12 cellular contexts compared by ENCODE assay signal in genomic region chr12:124852329-124852831, GRCh38. TPM values are rescaled to one million over a fixed set of nuclear protein-coding genes. Genes with fewer than 3 reads are reported as not detected.
DNase-seq lines count a peak whose midpoint lies in the region; ATAC-seq and TF ChIP-seq lines count a peak whose summit lies in the region.
"Had no signal": no experiment of that assay in that cellular context is flagged by ENCODE, and none has a peak within 500 bp of the region (broad histone marks: within the 10 kb centered on the region; RNA-seq: fewer than 3 reads in every experiment).

No MANE protein-coding gene starts in this region.

- TF ChIP-seq CTCF in upper lobe of right lung (IDR thresholded peaks at IDR 0.05): no peak

- peak; percentile 85 for ATAC-seq in activated naive CD8-positive, alpha-beta T cell treated with anti-CD3 and anti-CD28 coated beads, Interleukin-2, amount 10 ng/mL, durations not matched to agents 7 days and 5 days (ENCODE audit: low read depth)
- peak; percentile 57 for ATAC-seq in effector memory CD8-positive, alpha-beta T cell (replicated peaks)
- ATAC-seq in upper lobe of right lung: peak; percentile 86

- no peaks in the 10 kb centered on the region for H3K9me3 ChIP-seq in upper lobe of right lung
- H3K9me3 ChIP-seq: SJSA1 had no signal

- peak overlapping the region; percentile 63 for H3K27ac ChIP-seq in upper lobe of right lung
- H3K27ac ChIP-seq: SJSA1 had no signal

- CTCF ChIA-PET in activated naive CD4-positive, alpha-beta T cell treated with anti-CD3 and anti-CD28 coated beads, Interleukin-2, amount 10 ng/mL, durations not matched to agents 7 days and 5 days (lab: Charles Lee): no interaction called here

- no peaks in the 10 kb centered on the region for H3K27me3 ChIP-seq in upper lobe of right lung
- H3K27me3 ChIP-seq: SJSA1 had no signal

- H3K4me1 Mint-ChIP-seq in activated naive CD8-positive, alpha-beta T cell treated with anti-CD3 and anti-CD28 coated beads, Interleukin-2, amount 10 ng/mL, durations not matched to agents 7 days and 5 days: peaks cover 16% of the 10 kb centered on the region
- H3K4me1 Mint-ChIP-seq in activated naive CD8-positive, alpha-beta T cell treated with anti-CD3 and anti-CD28 coated beads for 36 hours: peaks cover 14% of the 10 kb centered on the region
- peaks cover 6 to 12% of the 10 kb centered on the region in 2 donors for H3K4me1 Mint-ChIP-seq in effector memory CD8-positive, alpha-beta T cell (ENCODE audit: low read depth in 2 of 2)
- H3K4me1 Mint-ChIP-seq in activated naive CD4-positive, alpha-beta T cell treated with anti-CD3 and anti-CD28 coated beads, Interleukin-2, amount 10 ng/mL, durations not matched to agents 7 days and 5 days: peaks cover 7% of the 10 kb centered on the region

- peaks cover 28% of the 10 kb centered on the region for H3K4me1 ChIP-seq in upper lobe of right lung
- H3K4me1 ChIP-seq: SJSA1 had no signal

- H3K4me3 Mint-ChIP-seq in activated naive CD8-positive, alpha-beta T cell treated with anti-CD3 and anti-CD28 coated beads, Interleukin-2, amount 10 ng/mL, durations not matched to agents 7 days and 5 days: no peak overlapping the region
- H3K4me3 Mint-ChIP-seq in activated naive CD8-positive, alpha-beta T cell treated with anti-CD3 and anti-CD28 coated beads for 36 hours: no peak overlapping the region
- peak overlapping the region in 1 of 2 donors; percentile 26 for H3K4me3 Mint-ChIP-seq in effector memory CD8-positive, alpha-beta T cell
- H3K4me3 Mint-ChIP-seq in activated naive CD4-positive, alpha-beta T cell treated with anti-CD3 and anti-CD28 coated beads, Interleukin-2, amount 10 ng/mL, durations not matched to agents 7 days and 5 days: no peak overlapping the region

- peaks cover 1% of the 10 kb centered on the region for H3K36me3 Mint-ChIP-seq in activated naive CD8-positive, alpha-beta T cell treated with anti-CD3 and anti-CD28 coated beads, Interleukin-2, amount 10 ng/mL, durations not matched to agents 7 days and 5 days
- peaks cover 15% of the 10 kb centered on the region for H3K36me3 Mint-ChIP-seq in activated naive CD8-positive, alpha-beta T cell treated with anti-CD3 and anti-CD28 coated beads for 36 hours
- H3K36me3 Mint-ChIP-seq in effector memory CD8-positive, alpha-beta T cell (ENCODE audit: insufficient read depth): no peaks in the 10 kb centered on the region
- no peaks in the 10 kb centered on the region for H3K36me3 Mint-ChIP-seq in activated naive CD4-positive, alpha-beta T cell treated with anti-CD3 and anti-CD28 coated beads, Interleukin-2, amount 10 ng/mL, durations not matched to agents 7 days and 5 days

- H3K27ac Mint-ChIP-seq in activated naive CD8-positive, alpha-beta T cell treated with anti-CD3 and anti-CD28 coated beads, Interleukin-2, amount 10 ng/mL, durations not matched to agents 7 days and 5 days: no peak overlapping the region
- no peak overlapping the region for H3K27ac Mint-ChIP-seq in activated naive CD8-positive, alpha-beta T cell treated with anti-CD3 and anti-CD28 coated beads for 36 hours
- peak overlapping the region in 1 of 2 donors; percentile 51 for H3K27ac Mint-ChIP-seq in effector memory CD8-positive, alpha-beta T cell
- H3K27ac Mint-ChIP-seq in activated naive CD4-positive, alpha-beta T cell treated with anti-CD3 and anti-CD28 coated beads, Interleukin-2, amount 10 ng/mL, durations not matched to agents 7 days and 5 days: no peak overlapping the region

- POLR2A ChIA-PET in activated naive CD8-positive, alpha-beta T cell treated with anti-CD3 and anti-CD28 coated beads, Interleukin-2, amount 10 ng/mL, durations not matched to agents 7 days and 5 days (lab: Charles Lee): interaction anchor here (1.1 kb wide), 1 partner anchor 12 kb away, joined by 3 read pairs; no protein-coding TSS in a partner anchor

- intact Hi-C loops in upper lobe of right lung (cut with DNase I): no loop called here

- H3K4me3 ChIP-seq in upper lobe of right lung: no peak overlapping the region
- H3K4me3 ChIP-seq: coronary artery, SJSA1 had no signal

- H3K27me3 Mint-ChIP-seq in activated naive CD8-positive, alpha-beta T cell treated with anti-CD3 and anti-CD28 coated beads, Interleukin-2, amount 10 ng/mL, durations not matched to agents 7 days and 5 days: no peaks in the 10 kb centered on the region
- no peaks in the 10 kb centered on the region for H3K27me3 Mint-ChIP-seq in activated naive CD8-positive, alpha-beta T cell treated with anti-CD3 and anti-CD28 coated beads for 36 hours
- H3K27me3 Mint-ChIP-seq in effector memory CD8-positive, alpha-beta T cell: no peaks in the 10 kb centered on the region
- no peaks in the 10 kb centered on the region for H3K27me3 Mint-ChIP-seq in activated naive CD4-positive, alpha-beta T cell treated with anti-CD3 and anti-CD28 coated beads, Interleukin-2, amount 10 ng/mL, durations not matched to agents 7 days and 5 days

- H3K9me3 Mint-ChIP-seq in activated naive CD8-positive, alpha-beta T cell treated with anti-CD3 and anti-CD28 coated beads, Interleukin-2, amount 10 ng/mL, durations not matched to agents 7 days and 5 days: no peaks in the 10 kb centered on the region
- H3K9me3 Mint-ChIP-seq in activated naive CD8-positive, alpha-beta T cell treated with anti-CD3 and anti-CD28 coated beads for 36 hours: no peaks in the 10 kb centered on the region
- no peaks in the 10 kb centered on the region for H3K9me3 Mint-ChIP-seq in effector memory CD8-positive, alpha-beta T cell
- H3K9me3 Mint-ChIP-seq in activated naive CD4-positive, alpha-beta T cell treated with anti-CD3 and anti-CD28 coated beads, Interleukin-2, amount 10 ng/mL, durations not matched to agents 7 days and 5 days: no peaks in the 10 kb centered on the region

- no peaks in the 10 kb centered on the region for H3K36me3 ChIP-seq in upper lobe of right lung
- H3K36me3 ChIP-seq: SJSA1 had no signal

- peak; percentile 42 for DNase-seq in activated naive CD8-positive, alpha-beta T cell treated with anti-CD3 and anti-CD28 coated beads, Interleukin-2, amount 10 ng/mL, durations not matched to agents 7 days and 5 days
- DNase-seq in activated naive CD8-positive, alpha-beta T cell treated with anti-CD3 and anti-CD28 coated beads for 36 hours: no peak
- DNase-seq in effector memory CD8-positive, alpha-beta T cell: no peak
- DNase-seq in mucosa of gallbladder (ENCODE audit: low spot score) (peak; percentile 78), upper lobe of right lung (peak; percentile 86)
- no peak for DNase-seq in activated effector memory CD4-positive, alpha-beta T cell treated with anti-CD3 and anti-CD28 coated beads, Interleukin-2, amount 50 U/mL, for 16 hours
- no peak for DNase-seq in activated naive CD4-positive, alpha-beta T cell treated with anti-CD3 and anti-CD28 coated beads, Interleukin-2, amount 10 ng/mL, durations not matched to agents 7 days and 5 days
- no peak for DNase-seq in activated T-cell treated with anti-CD3 and anti-CD28 coated beads, Interleukin-2, amount 50 U/mL, for 48 hours
- DNase-seq: NCI-H1436; stimulated activated CD4-positive, alpha-beta T cell treated with anti-CD3 and anti-CD28 coated beads, Interleukin-15, amount 100 ng/mL, for 24 hours had no signal

RNA-seq across cellular contexts. Expression of gene SCARB1, which starts 11.3 kb away (rescaled TPM):
- 10 to 100 TPM; 10.8 to 13.0 TPM for total RNA-seq in activated naive CD8-positive, alpha-beta T cell treated with anti-CD3 and anti-CD28 coated beads, Interleukin-2, amount 10 ng/mL, durations not matched to agents 7 days and 5 days
- total RNA-seq in activated naive CD8-positive, alpha-beta T cell treated with anti-CD3 and anti-CD28 coated beads for 36 hours: 10 to 100 TPM; 40.3 to 43.8 TPM
- total RNA-seq in mucosa of gallbladder: 102 TPM
- 35.3 TPM for total RNA-seq in upper lobe of right lung

Comparison
In these comparisons a context has a peak if more than half of its experiments do, and no peak if none do; other contexts are left out.
1. DNase-seq: peak in activated naive CD8-positive, alpha-beta T cell treated with anti-CD3 and anti-CD28 coated beads, Interleukin-2, amount 10 ng/mL, durations not matched to agents 7 days and 5 days (single experiment), mucosa of gallbladder (single experiment) and upper lobe of right lung (single experiment); none in activated naive CD8-positive, alpha-beta T cell treated with anti-CD3 and anti-CD28 coated beads for 36 hours (single experiment), effector memory CD8-positive, alpha-beta T cell (0 of 3), activated effector memory CD4-positive, alpha-beta T cell treated with anti-CD3 and anti-CD28 coated beads, Interleukin-2, amount 50 U/mL, for 16 hours (single experiment), activated naive CD4-positive, alpha-beta T cell treated with anti-CD3 and anti-CD28 coated beads, Interleukin-2, amount 10 ng/mL, durations not matched to agents 7 days and 5 days (single experiment) and activated T-cell treated with anti-CD3 and anti-CD28 coated beads, Interleukin-2, amount 50 U/mL, for 48 hours (0 of 2).
2. Peak in every context shown above with its lines, with median percentiles within 50 percentile points of each other: ATAC-seq.